Comparison of ENCODE assay signal across 15 cellular contexts in genomic region chr9:37997636-37998374, GRCh38.
DNase-seq lines count a peak whose midpoint lies in the region; ATAC-seq, FAIRE-seq and TF ChIP-seq lines count a peak whose summit lies in the region.
"Had no signal": no experiment of that assay in that cellular context is flagged by ENCODE, and none has a peak within 500 bp of the region (broad histone marks: within the 10 kb centered on the region; RNA-seq: fewer than 3 reads in every experiment).

No MANE protein-coding gene starts in this region.

- no peak for TF ChIP-seq CTCF in progenitor cell of endocrine pancreas (IDR thresholded peaks at IDR 0.05; ENCODE audit: unreplicated experiment)

- peaks cover 9% of the 10 kb centered on the region for H3K4me1 Mint-ChIP-seq in progenitor cell of endocrine pancreas (ENCODE audit: low read depth)

- intact Hi-C loops in left cardiac atrium (cut with DNase I) = loop anchor here in 1 of 2 donors (10.0 kb wide), 1 partner anchor 47 kb away; no protein-coding TSS in a partner anchor

- H3K27me3 Mint-ChIP-seq in progenitor cell of endocrine pancreas = no peaks in the 10 kb centered on the region

- peak; percentile 42 for DNase-seq in EH (ENCODE audit: low read depth)
- DNase-seq in amygdala (lab: John Stamatoyannopoulos, UW) = peak in 32 of 56 donors; percentile 23 to 71 (median 53)
- DNase-seq in left cardiac atrium = peak; percentile 39
- DNase-seq in progenitor cell of endocrine pancreas (ENCODE audit: low spot score, unreplicated experiment) = no peak
- DNase-seq in effector CD4-positive, alpha-beta T cell = no peak
- no peak for DNase-seq in H54 (ENCODE audit: insufficient read length, low spot score)
- no peak for DNase-seq in activated T-cell treated with anti-CD3 and anti-CD28 coated beads, Interleukin-2, amount 50 U/mL, for 48 hours
- DNase-seq: activated CD4-positive, alpha-beta memory T cell treated with anti-CD3 and anti-CD28 coated beads for 36 hours; activated effector memory CD4-positive, alpha-beta T cell treated with Interleukin-2 at 50 U/mL for 16 hours; EL; islet precursor cell; NCI-H1930 had no signal

- FAIRE-seq in H54 (lab: Jason Lieb, UNC) = no peak
- FAIRE-seq: colon had no signal

- H3K9me3 Mint-ChIP-seq in progenitor cell of endocrine pancreas (ENCODE audit: low read depth) = no peaks in the 10 kb centered on the region
- H3K9me3 Mint-ChIP-seq: activated CD4-positive, alpha-beta memory T cell treated with anti-CD3 and anti-CD28 coated beads for 36 hours; IgD-negative memory B cell had no signal

- no peak overlapping the region for H3K4me3 Mint-ChIP-seq in progenitor cell of endocrine pancreas (ENCODE audit: low read depth)
- H3K4me3 Mint-ChIP-seq: activated CD4-positive, alpha-beta memory T cell treated with anti-CD3 and anti-CD28 coated beads for 36 hours; IgD-negative memory B cell had no signal

- ATAC-seq in left cardiac atrium (peak; percentile 6 to 16), GM18517 (IDR thresholded peaks at IDR 0.05; ENCODE audit: unreplicated experiment) (no peak)

- H3K36me3 Mint-ChIP-seq in progenitor cell of endocrine pancreas (ENCODE audit: insufficient read depth) = no peaks in the 10 kb centered on the region
- H3K36me3 Mint-ChIP-seq: activated CD4-positive, alpha-beta memory T cell treated with anti-CD3 and anti-CD28 coated beads for 36 hours; IgD-negative memory B cell had no signal

- TF ChIP-seq POLR2A in H54 (IDR thresholded peaks at IDR 0.05; ENCODE audit: low read depth, low read length) = no peak

- H3K27ac Mint-ChIP-seq in progenitor cell of endocrine pancreas = peak overlapping the region; percentile 54
- H3K27ac Mint-ChIP-seq: activated CD4-positive, alpha-beta memory T cell treated with anti-CD3 and anti-CD28 coated beads for 36 hours; IgD-negative memory B cell had no signal

Comparison
In these comparisons a context has a peak if more than half of its experiments do, and no peak if none do; other contexts are left out.
1. DNase-seq: peak in EH (single experiment), amygdala (32 of 56) and left cardiac atrium (single experiment); none in progenitor cell of endocrine pancreas (single experiment), effector CD4-positive, alpha-beta T cell (single experiment), H54 (single experiment) and activated T-cell treated with anti-CD3 and anti-CD28 coated beads, Interleukin-2, amount 50 U/mL, for 48 hours (0 of 2).